19 cellular contexts compared by ENCODE assay signal in genomic region chr2:113141451-113141850, GRCh38. TPM values are rescaled to one million over a fixed set of nuclear protein-coding genes. Genes with fewer than 3 reads are reported as not detected.
DNase-seq lines count a peak whose midpoint lies in the region; ATAC-seq, FAIRE-seq and TF ChIP-seq lines count a peak whose summit lies in the region.
"Had no signal": no experiment of that assay in that cellular context is flagged by ENCODE, and none has a peak within 500 bp of the region (broad histone marks: within the 10 kb centered on the region; RNA-seq: fewer than 3 reads in every experiment).

No MANE protein-coding gene starts in this region.

- no peak overlapping the region for H3K14ac ChIP-seq in IMR-90 (replicated peaks; ENCODE audit: low read depth, low read length)

- no peaks in the 10 kb centered on the region for H3K4me1 ChIP-seq in IMR-90 (ENCODE audit: control insufficient read depth, insufficient read depth, low read length)
- H3K4me1 ChIP-seq: HAP-1 had no signal

- H3K4me1 Mint-ChIP-seq in activated T-helper 17 cell treated with anti-CD3 and anti-CD28 coated beads, Interleukin-2, amount 50 U/mL, for 72 hours = peaks cover 18% of the 10 kb centered on the region

- H3K27me3 ChIP-seq in IMR-90 (ENCODE audit: control insufficient read depth, insufficient read depth, low read length) = peaks cover 6% of the 10 kb centered on the region
- H3K27me3 ChIP-seq: BLaER1 treated with 17β-estradiol and CSF1 and Interleukin-3, amounts not matched to agents 10 nM and 100 nM had no signal

- no peaks in the 10 kb centered on the region for H3K36me3 Mint-ChIP-seq in activated T-helper 17 cell treated with anti-CD3 and anti-CD28 coated beads, Interleukin-2, amount 50 U/mL, for 72 hours (ENCODE audit: low read depth)
- H3K36me3 Mint-ChIP-seq: CD8-positive, alpha-beta T cell had no signal

- in situ Hi-C loops in IMR-90 (cut with MboI; ENCODE audit: low sequenced_read_pairs) = no loop called here

- H3K27me3 Mint-ChIP-seq in activated T-helper 17 cell treated with anti-CD3 and anti-CD28 coated beads, Interleukin-2, amount 50 U/mL, for 72 hours = no peaks in the 10 kb centered on the region
- H3K27me3 Mint-ChIP-seq: B cell had no signal

- no peaks in the 10 kb centered on the region for H4K20me1 ChIP-seq in IMR-90 (ENCODE audit: insufficient read depth, low read length)
- H4K20me1 ChIP-seq: BLaER1 treated with 17β-estradiol and CSF1 and Interleukin-3, amounts not matched to agents 10 nM and 100 nM had no signal

- H3K27ac ChIP-seq in IMR-90 (ENCODE audit: insufficient read depth, low read length) = no peak overlapping the region
- H3K27ac ChIP-seq: BLaER1 treated with 17β-estradiol and CSF1 and Interleukin-3, amounts not matched to agents 10 nM and 100 nM; HL-60 had no signal

- POLR2A ChIA-PET in IMR-90 (lab: Charles Lee; ENCODE audit: unreplicated experiment) = no interaction called here

- H2BK15ac ChIP-seq in IMR-90 (ENCODE audit: low read depth, low read length) = no peak overlapping the region

- intact Hi-C loops in IMR-90 (cut with micrococcal nuclease) = no loop called here

- CTCF ChIA-PET in IMR-90 (lab: Yijun Ruan, JAX) = interaction anchor here (1.6 to 1.8 kb wide), 2 partner anchors 15 to 249 kb away, joined by 4 to 6 read pairs; no protein-coding TSS in a partner anchor

- H3K9me3 ChIP-seq in IMR-90 (ENCODE audit: control insufficient read depth, insufficient read depth, low read length) = no peaks in the 10 kb centered on the region
- H3K9me3 ChIP-seq: HAP-1 had no signal

- no TSS peak for BruUV-seq in IMR-90 (replicated peaks; lab: Mats Ljungman, UMichigan)

- H3K4me2 ChIP-seq in IMR-90 (ENCODE audit: low read depth, low read length) = no peak overlapping the region
- H3K4me2 ChIP-seq: BLaER1 treated with 17β-estradiol and CSF1 and Interleukin-3, amounts not matched to agents 10 nM and 100 nM had no signal

- no peak overlapping the region for H2AK5ac ChIP-seq in IMR-90 (ENCODE audit: low read depth, low read length)

- no peak overlapping the region for H4K5ac ChIP-seq in IMR-90 (ENCODE audit: low read depth, low read length)

- no peak overlapping the region for H4K8ac ChIP-seq in IMR-90 (ENCODE audit: low read depth in 2 of 2, low read length in 2 of 2)

- no peak overlapping the region for H3K23ac ChIP-seq in IMR-90 (ENCODE audit: low read depth, low read length)

- no peaks in the 10 kb centered on the region for H3K36me3 ChIP-seq in IMR-90 (ENCODE audit: control insufficient read depth, insufficient read depth, low read length)
- H3K36me3 ChIP-seq: BLaER1 treated with 17β-estradiol and CSF1 and Interleukin-3, amounts not matched to agents 10 nM and 100 nM; HAP-1 had no signal

- no peaks in the 10 kb centered on the region for H3K79me1 ChIP-seq in IMR-90 (ENCODE audit: low read depth in 1 of 2, low read length in 2 of 2)

- peak overlapping the region; percentile 28 for H2AK9ac ChIP-seq in IMR-90 (replicated peaks; ENCODE audit: low read depth, low read length, poor library complexity)

- peak; percentile 66 for FAIRE-seq in urothelium cell line (lab: Jason Lieb, UNC)
- FAIRE-seq: G401.6, GM12891, GM19239 had no signal

- H2BK20ac ChIP-seq in IMR-90 (ENCODE audit: low read depth, low read length) = no peak overlapping the region

- no peak for TF ChIP-seq RAD21 in IMR-90 (IDR thresholded peaks at IDR 0.05; ENCODE audit: low read length)

- H3K4ac ChIP-seq in IMR-90 (ENCODE audit: low read depth, low read length) = no peak overlapping the region

- DNase-seq in IMR-90 = no peak
- peak; percentile 55 for DNase-seq in SW480 (ENCODE audit: low spot score)
- peak; percentile 22 for DNase-seq in islet precursor cell
- no peak for DNase-seq in urothelium cell line (ENCODE audit: low spot score)
- DNase-seq in DMS153 (lab: John Stamatoyannopoulos, UW) = no peak
- no peak for DNase-seq in activated CD4-positive, alpha-beta T cell treated with anti-CD3 and anti-CD28 coated beads, Interleukin-2, amount 50 U/mL, for 48 hours
- DNase-seq: Calu3, KBM-7 had no signal

- H3K9me3 Mint-ChIP-seq in activated T-helper 17 cell treated with anti-CD3 and anti-CD28 coated beads, Interleukin-2, amount 50 U/mL, for 72 hours = no peaks in the 10 kb centered on the region
- H3K9me3 Mint-ChIP-seq: CD8-positive, alpha-beta T cell had no signal

- no peak overlapping the region for H3K56ac ChIP-seq in IMR-90 (ENCODE audit: extremely low read depth, insufficient read depth, low read length)

- H2BK120ac ChIP-seq in IMR-90 (ENCODE audit: low read depth, low read length) = no peak overlapping the region

- TF ChIP-seq POLR2A in IMR-90 (IDR thresholded peaks at IDR 0.05; ENCODE audit: low read depth, low read length) = no peak

- no peak overlapping the region for H2AFZ ChIP-seq in IMR-90 (replicated peaks; ENCODE audit: low read length, poor library complexity)

- H3K27ac Mint-ChIP-seq in activated T-helper 17 cell treated with anti-CD3 and anti-CD28 coated beads, Interleukin-2, amount 50 U/mL, for 72 hours = no peak overlapping the region
- H3K27ac Mint-ChIP-seq: B cell; CD8-positive, alpha-beta T cell had no signal

- H3K9me1 ChIP-seq in IMR-90 (ENCODE audit: insufficient read depth, low read length) = no peaks in the 10 kb centered on the region

- dilution Hi-C loops in IMR-90 (cut with HindIII; ENCODE audit: low sequenced_read_pairs, unreplicated experiment) = no loop called here

- no peak overlapping the region for H3K18ac ChIP-seq in IMR-90 (ENCODE audit: low read depth, low read length)

- H3K4me3 ChIP-seq in IMR-90 (ENCODE audit: insufficient read depth, low read depth, low read length) = no peak overlapping the region
- H3K4me3 ChIP-seq: BLaER1 treated with 17β-estradiol and CSF1 and Interleukin-3, amounts not matched to agents 10 nM and 100 nM; HAP-1 had no signal

- H2BK5ac ChIP-seq in IMR-90 (ENCODE audit: low read depth, low read length, poor library complexity, severe bottlenecking) = no peak overlapping the region

- H3K4me3 Mint-ChIP-seq in activated T-helper 17 cell treated with anti-CD3 and anti-CD28 coated beads, Interleukin-2, amount 50 U/mL, for 72 hours = no peak overlapping the region
- H3K4me3 Mint-ChIP-seq: B cell; CD8-positive, alpha-beta T cell had no signal

- ATAC-seq in IMR-90 (ENCODE audit: low read depth) = no peak
- no peak for ATAC-seq in activated T-helper 17 cell treated with anti-CD3 and anti-CD28 coated beads, Interleukin-2, amount 50 U/mL, for 72 hours (replicated peaks)
- ATAC-seq: CD8-positive, alpha-beta T cell had no signal

- no peak overlapping the region for H4K91ac ChIP-seq in IMR-90 (ENCODE audit: insufficient read depth, low read depth, low read length)

- H3K9ac ChIP-seq in IMR-90 (ENCODE audit: low read depth, low read length) = no peak overlapping the region
- H3K9ac ChIP-seq: BLaER1 treated with 17β-estradiol and CSF1 and Interleukin-3, amounts not matched to agents 10 nM and 100 nM had no signal

- no peak for TF ChIP-seq CTCF in IMR-90 (conservative IDR thresholded peaks at IDR 0.05; ENCODE audit: low read depth, low read length)

- WGBS in IMR-90 (ENCODE audit: extremely low coverage in 2 of 2, insufficient read length in 1 of 2), 2 experiments = no CpG with 5 or more reads among the region's 6 CpGs

TF ChIP-seq in IMR-90, 13 proteins besides CTCF, POLR2A, EP300 and RAD21:
- TF ChIP-seq SMC3 (IDR thresholded peaks at IDR 0.05; ENCODE audit: low read depth, low read length) (no peak), FOS (IDR thresholded peaks at IDR 0.05; ENCODE audit: low read depth, low read length) (no peak), MAZ (IDR thresholded peaks at IDR 0.05; ENCODE audit: borderline replicate concordance, low read depth, low read length) (no peak), MAFK (IDR thresholded peaks at IDR 0.05; ENCODE audit: low read depth, low read length) (no peak), CHD1 (IDR thresholded peaks at IDR 0.05; ENCODE audit: low read depth, low read length) (no peak), NFE2L2 (IDR thresholded peaks at IDR 0.05; ENCODE audit: low read depth, low read length) (no peak), RCOR1 (IDR thresholded peaks at IDR 0.05; ENCODE audit: insufficient replicate concordance, low read length) (no peak), ELK1 (IDR thresholded peaks at IDR 0.05; ENCODE audit: borderline replicate concordance, low read depth, low read length) (no peak), MXI1 (IDR thresholded peaks at IDR 0.05; ENCODE audit: borderline replicate concordance, low read depth, low read length) (no peak), CEBPB (IDR thresholded peaks at IDR 0.05; ENCODE audit: low read depth, low read length) (no peak), USF2 (IDR thresholded peaks at IDR 0.05; ENCODE audit: low read depth, low read length) (no peak), BHLHE40 (IDR thresholded peaks at IDR 0.05; ENCODE audit: low read depth, low read length) (no peak), RFX5 (IDR thresholded peaks at IDR 0.05; ENCODE audit: low read depth, low read length) (no peak)

RNA-seq across cellular contexts. Expression of gene IL1RN, which starts 14.1 kb away (rescaled TPM):
- not detected in 2 replicates for total RNA-seq in IMR-90 (2012; rRNA removed)
- polyA plus RNA-seq in IMR-90 (2012; rRNA removed) = not detected in 2 replicates
- not detected in 2 replicates for polyA plus RNA-seq in IMR-90 (2012; cell fraction: cytosol; rRNA removed)
- not detected in 2 replicates for polyA plus RNA-seq in IMR-90 (2012; cell fraction: nucleus; rRNA removed; ENCODE audit: low replicate concordance)
- total RNA-seq in activated T-helper 17 cell treated with anti-CD3 and anti-CD28 coated beads, Interleukin-2, amount 50 U/mL, for 72 hours = 10 to 100 TPM; 12.8 to 32.8 TPM
- total RNA-seq: A172; B cell; CD8-positive, alpha-beta T cell; HT1080 had no signal

RNA-seq across cellular contexts. Expression of gene PSD4, which starts 32.3 kb away (rescaled TPM):
- 0.28 and 0.36 TPM in 2 replicates for total RNA-seq in IMR-90 (2012; rRNA removed)
- polyA plus RNA-seq in IMR-90 (2012; rRNA removed) = 0.55 and 0.70 TPM in 2 replicates
- polyA plus RNA-seq in IMR-90 (2012; cell fraction: cytosol; rRNA removed) = 0.48 and 0.76 TPM in 2 replicates
- polyA plus RNA-seq in IMR-90 (2012; cell fraction: nucleus; rRNA removed; ENCODE audit: low replicate concordance) = 0.66 and 0.72 TPM in 2 replicates
- 100 to 1,000 TPM; 300 to 503 TPM for total RNA-seq in activated T-helper 17 cell treated with anti-CD3 and anti-CD28 coated beads, Interleukin-2, amount 50 U/mL, for 72 hours

Comparison
In these comparisons a context has a peak if more than half of its experiments do, and no peak if none do; other contexts are left out.
1. DNase-seq: peak in SW480 (single experiment) and islet precursor cell (single experiment); none in IMR-90 (single experiment), urothelium cell line (single experiment), DMS153 (single experiment) and activated CD4-positive, alpha-beta T cell treated with anti-CD3 and anti-CD28 coated beads, Interleukin-2, amount 50 U/mL, for 48 hours (0 of 2).
2. RNA of gene IL1RN, which starts 14.1 kb away (total RNA-seq): 12.8 to 32.8 TPM in activated T-helper 17 cell treated with anti-CD3 and anti-CD28 coated beads, Interleukin-2, amount 50 U/mL, for 72 hours; not detected in IMR-90; every median in the first group is over 10 times any median in the second.
3. RNA of gene PSD4, which starts 32.3 kb away (total RNA-seq): 300 to 503 TPM in activated T-helper 17 cell treated with anti-CD3 and anti-CD28 coated beads, Interleukin-2, amount 50 U/mL, for 72 hours; 0.28 to 0.36 TPM in IMR-90; every median in the first group is over 100 times any median in the second.